ENCODE assay signal across 1 cellular context in the genomic region with DNA sequence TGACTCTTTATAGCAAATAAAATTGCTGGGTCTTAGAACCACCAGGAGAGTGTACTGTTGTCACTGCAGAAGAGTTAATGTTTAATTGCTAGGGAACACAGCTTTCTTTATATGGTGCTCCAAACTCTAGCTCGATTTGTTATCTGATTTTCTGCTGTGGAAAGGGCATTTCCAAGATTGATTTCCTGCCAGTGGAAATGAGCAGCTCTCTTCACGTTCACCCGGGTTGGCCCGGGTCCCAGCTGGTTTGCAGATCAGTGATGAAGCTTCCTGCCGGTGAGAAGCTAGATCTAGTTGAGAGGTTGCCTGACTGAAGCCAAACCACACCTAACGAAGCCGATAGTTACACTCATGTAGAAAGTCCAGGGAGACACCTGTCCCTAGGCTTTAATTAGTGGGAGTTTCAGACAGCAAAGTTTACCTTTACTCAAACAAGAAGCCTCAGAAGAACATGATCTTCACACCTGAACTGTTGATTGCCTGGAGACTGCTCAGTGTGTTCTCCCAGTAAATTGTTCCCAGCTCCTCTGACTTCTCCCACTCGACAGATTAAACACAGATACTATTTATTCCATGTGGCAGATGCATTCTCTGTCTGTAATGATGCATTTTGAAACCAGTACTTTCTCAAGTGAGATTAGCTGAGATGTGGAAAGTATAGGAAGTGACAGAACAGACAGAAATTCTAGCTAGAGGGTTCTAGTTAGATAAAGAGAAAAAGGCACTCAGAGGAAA.
TF ChIP-seq lines count a peak whose summit lies in the region.

No MANE protein-coding gene starts in this region.

TF ChIP-seq in HepG2, 621 proteins besides CTCF, POLR2A, EP300 and RAD21 (continued from another document and continues in another):
- TF ChIP-seq, protein P1, sequence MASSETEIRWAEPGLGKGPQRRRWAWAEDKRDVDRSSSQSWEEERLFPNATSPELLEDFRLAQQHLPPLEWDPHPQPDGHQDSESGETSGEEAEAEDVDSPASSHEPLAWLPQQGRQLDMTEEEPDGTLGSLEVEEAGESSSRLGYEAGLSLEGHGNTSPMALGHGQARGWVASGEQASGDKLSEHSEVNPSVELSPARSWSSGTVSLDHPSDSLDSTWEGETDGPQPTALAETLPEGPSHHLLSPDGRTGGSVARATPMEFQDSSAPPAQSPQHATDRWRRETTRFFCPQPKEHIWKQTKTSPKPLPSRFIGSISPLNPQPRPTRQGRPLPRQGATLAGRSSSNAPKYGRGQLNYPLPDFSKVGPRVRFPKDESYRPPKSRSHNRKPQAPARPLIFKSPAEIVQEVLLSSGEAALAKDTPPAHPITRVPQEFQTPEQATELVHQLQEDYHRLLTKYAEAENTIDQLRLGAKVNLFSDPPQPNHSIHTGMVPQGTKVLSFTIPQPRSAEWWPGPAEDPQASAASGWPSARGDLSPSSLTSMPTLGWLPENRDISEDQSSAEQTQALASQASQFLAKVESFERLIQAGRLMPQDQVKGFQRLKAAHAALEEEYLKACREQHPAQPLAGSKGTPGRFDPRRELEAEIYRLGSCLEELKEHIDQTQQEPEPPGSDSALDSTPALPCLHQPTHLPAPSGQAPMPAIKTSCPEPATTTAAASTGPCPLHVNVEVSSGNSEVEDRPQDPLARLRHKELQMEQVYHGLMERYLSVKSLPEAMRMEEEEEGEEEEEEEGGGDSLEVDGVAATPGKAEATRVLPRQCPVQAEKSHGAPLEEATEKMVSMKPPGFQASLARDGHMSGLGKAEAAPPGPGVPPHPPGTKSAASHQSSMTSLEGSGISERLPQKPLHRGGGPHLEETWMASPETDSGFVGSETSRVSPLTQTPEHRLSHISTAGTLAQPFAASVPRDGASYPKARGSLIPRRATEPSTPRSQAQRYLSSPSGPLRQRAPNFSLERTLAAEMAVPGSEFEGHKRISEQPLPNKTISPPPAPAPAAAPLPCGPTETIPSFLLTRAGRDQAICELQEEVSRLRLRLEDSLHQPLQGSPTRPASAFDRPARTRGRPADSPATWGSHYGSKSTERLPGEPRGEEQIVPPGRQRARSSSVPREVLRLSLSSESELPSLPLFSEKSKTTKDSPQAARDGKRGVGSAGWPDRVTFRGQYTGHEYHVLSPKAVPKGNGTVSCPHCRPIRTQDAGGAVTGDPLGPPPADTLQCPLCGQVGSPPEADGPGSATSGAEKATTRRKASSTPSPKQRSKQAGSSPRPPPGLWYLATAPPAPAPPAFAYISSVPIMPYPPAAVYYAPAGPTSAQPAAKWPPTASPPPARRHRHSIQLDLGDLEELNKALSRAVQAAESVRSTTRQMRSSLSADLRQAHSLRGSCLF (CRISPR knock-in tag; IDR thresholded peaks at IDR 0.05; ENCODE audit: borderline replicate concordance), result no peak
- TF ChIP-seq RARG (CRISPR knock-in tag; IDR thresholded peaks at IDR 0.05; ENCODE audit: low read depth) (no peak), ZNF17 (CRISPR knock-in tag; IDR thresholded peaks at IDR 0.05) (no peak), ZNF670 (CRISPR knock-in tag; IDR thresholded peaks at IDR 0.05; ENCODE audit: borderline replicate concordance) (peak; percentile 73; the same call in 1 of the 2 replicates), ZNF329 (CRISPR knock-in tag; IDR thresholded peaks at IDR 0.05; ENCODE audit: low read depth) (no peak), ZNF816 (CRISPR knock-in tag; IDR thresholded peaks at IDR 0.05; ENCODE audit: borderline replicate concordance) (no peak), MEIS2 (CRISPR knock-in tag; IDR thresholded peaks at IDR 0.05) (peak; percentile 98), ZNF318 (CRISPR knock-in tag; IDR thresholded peaks at IDR 0.05) (no peak), SOX5 (CRISPR knock-in tag; IDR thresholded peaks at IDR 0.05; ENCODE audit: borderline replicate concordance) (peak; percentile 49; the same call in 1 of the 2 replicates), ZNF615 (CRISPR knock-in tag; IDR thresholded peaks at IDR 0.05; ENCODE audit: borderline replicate concordance) (no peak), SIN3B (IDR thresholded peaks at IDR 0.05; ENCODE audit: low read length) (no peak), ZNF326 (CRISPR knock-in tag; IDR thresholded peaks at IDR 0.05; ENCODE audit: borderline replicate concordance) (no peak), HDAC6 (IDR thresholded peaks at IDR 0.05; ENCODE audit: low read depth, low read length) (no peak), ZNF335 (CRISPR knock-in tag; IDR thresholded peaks at IDR 0.05) (no peak), DR1 (CRISPR knock-in tag; IDR thresholded peaks at IDR 0.05) (no peak), NKX3-1 (CRISPR knock-in tag; IDR thresholded peaks at IDR 0.05) (0 out of 2 replicates have a peak, but pooled peaks have one; percentile 20), HNRNPH1 (optimal IDR thresholded peaks at IDR 0.05; ENCODE audit: low read depth, low read length) (no peak), CCAR2 (optimal IDR thresholded peaks at IDR 0.05; ENCODE audit: low read depth, low read length) (no peak), JARID2 (CRISPR knock-in tag; IDR thresholded peaks at IDR 0.05; ENCODE audit: insufficient replicate concordance) (no peak), ZFP82 (CRISPR knock-in tag; IDR thresholded peaks at IDR 0.05; ENCODE audit: borderline replicate concordance) (no peak), ZFP36L2 (CRISPR knock-in tag; IDR thresholded peaks at IDR 0.05) (no peak), RXRA (CRISPR knock-in tag; IDR thresholded peaks at IDR 0.05) (peak; percentile 84; the same call in 1 of the 2 replicates), GLI4 (CRISPR knock-in tag; IDR thresholded peaks at IDR 0.05; ENCODE audit: borderline replicate concordance) (no peak), ZNF557 (CRISPR knock-in tag; IDR thresholded peaks at IDR 0.05) (0 out of 2 replicates have a peak, but pooled peaks have one; percentile 35), EEA1 (CRISPR knock-in tag; IDR thresholded peaks at IDR 0.05; ENCODE audit: borderline replicate concordance) (no peak), ZMAT3 (CRISPR knock-in tag; conservative IDR thresholded peaks at IDR 0.05) (no peak), ZNF878 (CRISPR knock-in tag; IDR thresholded peaks at IDR 0.05) (0 out of 2 replicates have a peak, but pooled peaks have one; percentile 13), RFXANK (CRISPR knock-in tag; IDR thresholded peaks at IDR 0.05) (no peak)
- TF ChIP-seq, protein P2, sequence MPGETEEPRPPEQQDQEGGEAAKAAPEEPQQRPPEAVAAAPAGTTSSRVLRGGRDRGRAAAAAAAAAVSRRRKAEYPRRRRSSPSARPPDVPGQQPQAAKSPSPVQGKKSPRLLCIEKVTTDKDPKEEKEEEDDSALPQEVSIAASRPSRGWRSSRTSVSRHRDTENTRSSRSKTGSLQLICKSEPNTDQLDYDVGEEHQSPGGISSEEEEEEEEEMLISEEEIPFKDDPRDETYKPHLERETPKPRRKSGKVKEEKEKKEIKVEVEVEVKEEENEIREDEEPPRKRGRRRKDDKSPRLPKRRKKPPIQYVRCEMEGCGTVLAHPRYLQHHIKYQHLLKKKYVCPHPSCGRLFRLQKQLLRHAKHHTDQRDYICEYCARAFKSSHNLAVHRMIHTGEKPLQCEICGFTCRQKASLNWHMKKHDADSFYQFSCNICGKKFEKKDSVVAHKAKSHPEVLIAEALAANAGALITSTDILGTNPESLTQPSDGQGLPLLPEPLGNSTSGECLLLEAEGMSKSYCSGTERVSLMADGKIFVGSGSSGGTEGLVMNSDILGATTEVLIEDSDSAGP (CRISPR knock-in tag; IDR thresholded peaks at IDR 0.05; ENCODE audit: borderline replicate concordance), result no peak
- TF ChIP-seq, protein P3, sequence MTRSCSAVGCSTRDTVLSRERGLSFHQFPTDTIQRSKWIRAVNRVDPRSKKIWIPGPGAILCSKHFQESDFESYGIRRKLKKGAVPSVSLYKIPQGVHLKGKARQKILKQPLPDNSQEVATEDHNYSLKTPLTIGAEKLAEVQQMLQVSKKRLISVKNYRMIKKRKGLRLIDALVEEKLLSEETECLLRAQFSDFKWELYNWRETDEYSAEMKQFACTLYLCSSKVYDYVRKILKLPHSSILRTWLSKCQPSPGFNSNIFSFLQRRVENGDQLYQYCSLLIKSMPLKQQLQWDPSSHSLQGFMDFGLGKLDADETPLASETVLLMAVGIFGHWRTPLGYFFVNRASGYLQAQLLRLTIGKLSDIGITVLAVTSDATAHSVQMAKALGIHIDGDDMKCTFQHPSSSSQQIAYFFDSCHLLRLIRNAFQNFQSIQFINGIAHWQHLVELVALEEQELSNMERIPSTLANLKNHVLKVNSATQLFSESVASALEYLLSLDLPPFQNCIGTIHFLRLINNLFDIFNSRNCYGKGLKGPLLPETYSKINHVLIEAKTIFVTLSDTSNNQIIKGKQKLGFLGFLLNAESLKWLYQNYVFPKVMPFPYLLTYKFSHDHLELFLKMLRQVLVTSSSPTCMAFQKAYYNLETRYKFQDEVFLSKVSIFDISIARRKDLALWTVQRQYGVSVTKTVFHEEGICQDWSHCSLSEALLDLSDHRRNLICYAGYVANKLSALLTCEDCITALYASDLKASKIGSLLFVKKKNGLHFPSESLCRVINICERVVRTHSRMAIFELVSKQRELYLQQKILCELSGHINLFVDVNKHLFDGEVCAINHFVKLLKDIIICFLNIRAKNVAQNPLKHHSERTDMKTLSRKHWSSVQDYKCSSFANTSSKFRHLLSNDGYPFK (CRISPR knock-in tag; IDR thresholded peaks at IDR 0.05; ENCODE audit: borderline replicate concordance), result no peak
- TF ChIP-seq, protein P4, sequence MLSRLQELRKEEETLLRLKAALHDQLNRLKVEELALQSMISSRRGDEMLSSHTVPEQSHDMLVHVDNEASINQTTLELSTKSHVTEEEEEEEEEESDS (CRISPR knock-in tag; IDR thresholded peaks at IDR 0.05; ENCODE audit: borderline replicate concordance), result peak; percentile 28; the same call in 1 of the 2 replicates
- TF ChIP-seq, protein P5, sequence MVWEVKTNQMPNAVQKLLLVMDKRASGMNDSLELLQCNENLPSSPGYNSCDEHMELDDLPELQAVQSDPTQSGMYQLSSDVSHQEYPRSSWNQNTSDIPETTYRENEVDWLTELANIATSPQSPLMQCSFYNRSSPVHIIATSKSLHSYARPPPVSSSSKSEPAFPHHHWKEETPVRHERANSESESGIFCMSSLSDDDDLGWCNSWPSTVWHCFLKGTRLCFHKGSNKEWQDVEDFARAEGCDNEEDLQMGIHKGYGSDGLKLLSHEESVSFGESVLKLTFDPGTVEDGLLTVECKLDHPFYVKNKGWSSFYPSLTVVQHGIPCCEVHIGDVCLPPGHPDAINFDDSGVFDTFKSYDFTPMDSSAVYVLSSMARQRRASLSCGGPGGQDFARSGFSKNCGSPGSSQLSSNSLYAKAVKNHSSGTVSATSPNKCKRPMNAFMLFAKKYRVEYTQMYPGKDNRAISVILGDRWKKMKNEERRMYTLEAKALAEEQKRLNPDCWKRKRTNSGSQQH (CRISPR knock-in tag; IDR thresholded peaks at IDR 0.05; ENCODE audit: low read depth), result no peak
- TF ChIP-seq, protein P6, sequence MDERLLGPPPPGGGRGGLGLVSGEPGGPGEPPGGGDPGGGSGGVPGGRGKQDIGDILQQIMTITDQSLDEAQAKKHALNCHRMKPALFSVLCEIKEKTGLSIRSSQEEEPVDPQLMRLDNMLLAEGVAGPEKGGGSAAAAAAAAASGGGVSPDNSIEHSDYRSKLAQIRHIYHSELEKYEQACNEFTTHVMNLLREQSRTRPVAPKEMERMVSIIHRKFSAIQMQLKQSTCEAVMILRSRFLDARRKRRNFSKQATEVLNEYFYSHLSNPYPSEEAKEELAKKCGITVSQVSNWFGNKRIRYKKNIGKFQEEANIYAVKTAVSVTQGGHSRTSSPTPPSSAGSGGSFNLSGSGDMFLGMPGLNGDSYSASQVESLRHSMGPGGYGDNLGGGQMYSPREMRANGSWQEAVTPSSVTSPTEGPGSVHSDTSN (CRISPR knock-in tag; IDR thresholded peaks at IDR 0.05), result peak; percentile 65; the same call in 1 of the 2 replicates
